24 cellular contexts compared by ENCODE assay signal in the genomic region with DNA sequence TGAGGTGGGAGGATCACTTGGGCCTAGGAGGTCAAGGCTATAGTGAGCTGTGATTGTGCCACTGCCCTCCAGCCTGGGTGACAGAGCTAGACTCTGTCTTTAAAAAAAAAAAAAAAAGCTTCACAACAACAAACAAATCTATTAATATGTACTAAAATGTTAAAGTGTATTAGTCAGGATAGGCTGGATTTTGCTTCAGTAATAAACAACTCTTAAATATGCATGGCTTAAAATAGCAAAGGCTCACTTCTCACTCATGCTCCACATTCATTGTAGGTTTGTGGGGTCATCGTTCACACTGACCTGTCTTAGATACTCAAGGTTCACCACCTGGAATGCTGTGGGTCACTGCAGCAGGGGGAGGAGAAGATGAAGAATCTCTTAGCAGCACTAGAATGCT.
"Had no signal": no experiment of that assay in that cellular context is flagged by ENCODE, and none has a peak within 500 bp of the region (broad histone marks: within the 10 kb centered on the region; RNA-seq: fewer than 3 reads in every experiment).

No MANE protein-coding gene starts in this region.

- H3K27ac ChIP-seq: dorsolateral prefrontal cortex, epithelial cell of prostate, neural progenitor cell, psoas muscle, thyroid gland had no signal

- H3K27me3 ChIP-seq: neural progenitor cell, ovary, sigmoid colon, thyroid gland had no signal

- ATAC-seq: activated CD8-positive, alpha-beta T cell treated with anti-CD3 and anti-CD28 coated beads for 36 hours; activated naive CD8-positive, alpha-beta T cell treated with anti-CD3 and anti-CD28 coated beads, Interleukin-2, amount 50 U/mL, for 24 hours; activated T-cell treated with anti-CD3 and anti-CD28 coated beads, Interleukin-2, amount 50 U/mL, for 4 hours; mucosa of descending colon; naive thymus-derived CD4-positive, alpha-beta T cell; psoas muscle had no signal

- H3K9me3 ChIP-seq: mucosa of descending colon, ovary, psoas muscle, sigmoid colon, SK-N-SH, thyroid gland had no signal

- H3K9ac ChIP-seq: neural progenitor cell, SK-N-SH had no signal

- DNase-seq: activated B cell treated with CpG ODN at 0.5 μM for 24 hours; activated CD4-positive, alpha-beta T cell treated with anti-CD3 and anti-CD28 coated beads for 48 hours; activated CD8-positive, alpha-beta T cell treated with anti-CD3 and anti-CD28 coated beads for 36 hours; activated effector memory CD4-positive, alpha-beta T cell treated with Interleukin-2 at 50 U/mL for 16 hours; activated naive CD4-positive, alpha-beta T cell treated with anti-CD3 and anti-CD28 coated beads, Interleukin-2, amount 10 ng/mL, durations not matched to agents 7 days and 5 days; activated naive CD8-positive, alpha-beta T cell treated with anti-CD3 and anti-CD28 coated beads, Interleukin-2, amount 50 U/mL, for 24 hours; activated T-cell treated with anti-CD3 and anti-CD28 coated beads, Interleukin-2, amount 50 U/mL, for 4 hours; aorta; dorsolateral prefrontal cortex; endodermal cell; foreskin melanocyte; glutamatergic neuron; hippocampal formation; mucosa of descending colon; naive thymus-derived CD4-positive, alpha-beta T cell; ovary; psoas muscle; sigmoid colon; SK-N-SH; stimulated activated CD8-positive, alpha-beta memory T cell treated with anti-CD3 and anti-CD28 coated beads, Interleukin-4, amount 100 ng/mL, for 48 hours; stimulated activated naive CD4-positive, alpha-beta T cell; thyroid gland had no signal

- H3K4me1 ChIP-seq: psoas muscle had no signal

- H3K4me3 ChIP-seq: dorsolateral prefrontal cortex, mucosa of descending colon, neural progenitor cell, ovary, psoas muscle, sigmoid colon, thyroid gland had no signal

- H3K36me3 ChIP-seq: neural progenitor cell, ovary, sigmoid colon, thyroid gland had no signal
